14 cellular contexts compared by ENCODE assay signal in genomic region chr14:77051101-77051500, GRCh38. TPM values are rescaled to one million over a fixed set of nuclear protein-coding genes. Genes with fewer than 3 reads are reported as not detected.
DNase-seq lines count a peak whose midpoint lies in the region; ATAC-seq and TF ChIP-seq lines count a peak whose summit lies in the region.
"Had no signal": no experiment of that assay in that cellular context is flagged by ENCODE, and none has a peak within 500 bp of the region (broad histone marks: within the 10 kb centered on the region; RNA-seq: fewer than 3 reads in every experiment).

No MANE protein-coding gene starts in this region.

- ATAC-seq in heart left ventricle: peak; percentile 82 to 91 (median 86)
- no peak for ATAC-seq in HG03432 (IDR thresholded peaks at IDR 0.05; ENCODE audit: unreplicated experiment)
- ATAC-seq in HG02973 (IDR thresholded peaks at IDR 0.05; ENCODE audit: unreplicated experiment): no peak
- ATAC-seq in GM19395 (IDR thresholded peaks at IDR 0.05; ENCODE audit: unreplicated experiment): no peak
- ATAC-seq: natural killer cell had no signal

- H3K27ac ChIP-seq in ascending aorta: peak overlapping the region; percentile 72 to 79
- peak overlapping the region; percentile 27 to 90 (median 79) for H3K27ac ChIP-seq in heart left ventricle
- H3K27ac ChIP-seq in tibial artery: peak overlapping the region; percentile 80 to 85
- H3K27ac ChIP-seq: SJSA1 had no signal

- 15 to 26% (median 19%) methylated on average over 5 to 11 of the region's 11 CpGs for WGBS in heart left ventricle, 4 donors

- no peak for TF ChIP-seq POLR2A in heart left ventricle (IDR thresholded peaks at IDR 0.05)

- H3K9me3 Mint-ChIP-seq in nephron progenitor cell: peaks cover 8% of the 10 kb centered on the region
- H3K9me3 Mint-ChIP-seq: activated CD4-positive, alpha-beta T cell treated with anti-CD3 and anti-CD28 coated beads, Interleukin-2, amount 10 ng/mL, durations not matched to agents 24 days and 14 days; natural killer cell had no signal

- no peaks in the 10 kb centered on the region for H3K36me3 Mint-ChIP-seq in nephron progenitor cell (ENCODE audit: low read depth)
- H3K36me3 Mint-ChIP-seq: natural killer cell had no signal

- peaks cover 13% of the 10 kb centered on the region for H3K27me3 Mint-ChIP-seq in nephron progenitor cell (ENCODE audit: low read depth, poor library complexity)
- H3K27me3 Mint-ChIP-seq: activated CD4-positive, alpha-beta T cell treated with anti-CD3 and anti-CD28 coated beads, Interleukin-2, amount 10 ng/mL, durations not matched to agents 24 days and 14 days had no signal

- H3K36me3 ChIP-seq in ascending aorta: no peaks in the 10 kb centered on the region
- H3K36me3 ChIP-seq in heart left ventricle: no peaks in the 10 kb centered on the region
- no peaks in the 10 kb centered on the region for H3K36me3 ChIP-seq in tibial artery
- H3K36me3 ChIP-seq: SJSA1 had no signal

- no peak overlapping the region for H3K4me3 Mint-ChIP-seq in nephron progenitor cell
- H3K4me3 Mint-ChIP-seq: activated CD4-positive, alpha-beta T cell treated with anti-CD3 and anti-CD28 coated beads, Interleukin-2, amount 10 ng/mL, durations not matched to agents 24 days and 14 days; HFFc6; natural killer cell had no signal

- DNase-seq in ascending aorta (ENCODE audit: low spot score in 2 of 2) (peak; percentile 52 to 90), heart left ventricle (peak; percentile 66 to 89 (median 85)), nephron progenitor cell (no peak), tibial artery (peak; percentile 87 to 95), DMS79 (lab: John Stamatoyannopoulos, UW) (no peak)
- DNase-seq: activated CD4-positive, alpha-beta T cell treated with anti-CD3 and anti-CD28 coated beads, Interleukin-2, amount 10 ng/mL, durations not matched to agents 24 days and 14 days; activated gamma-delta T cell; HFFc6; natural killer cell; NCI-H510A had no signal

- H3K4me1 ChIP-seq in ascending aorta (peaks cover 0 to 17% of the 10 kb centered on the region in 2 donors), heart left ventricle (peaks cover 2 to 66% (median 28%) of the 10 kb centered on the region in 12 donors), tibial artery (peaks cover 0 to 37% (median 22%) of the 10 kb centered on the region in 4 donors)

- TF ChIP-seq CTCF in ascending aorta (IDR thresholded peaks at IDR 0.05): no peak
- no peak for TF ChIP-seq CTCF in heart left ventricle (IDR thresholded peaks at IDR 0.05)
- no peak for TF ChIP-seq CTCF in nephron progenitor cell (IDR thresholded peaks at IDR 0.05)
- TF ChIP-seq CTCF in tibial artery (IDR thresholded peaks at IDR 0.05): no peak

- intact Hi-C loops in ascending aorta (cut with DNase I) (loop anchor here (5.0 kb wide), 2 partner anchors 44 to 174 kb away; no protein-coding TSS in a partner anchor), heart left ventricle (cut with DNase I) (loop anchor here in 3 of 10 donors (5.0 to 10.0 kb wide), 2 partner anchors 94 to 106 kb away; no protein-coding TSS in a partner anchor), tibial artery (cut with DNase I; ENCODE audit: low total_unique reads) (loop anchor here (5.0 kb wide), 1 partner anchor 134 kb away; no protein-coding TSS in a partner anchor)

- H3K4me3 ChIP-seq in ascending aorta (no peak overlapping the region), heart left ventricle (no peak overlapping the region), tibial artery (peak overlapping the region in 1 of 2 donors; percentile 25)
- H3K4me3 ChIP-seq: SJSA1 had no signal

- H3K4me1 Mint-ChIP-seq in nephron progenitor cell: peaks cover 29% of the 10 kb centered on the region

- H3K9me3 ChIP-seq in ascending aorta: peaks cover 0 to 10% of the 10 kb centered on the region in 2 donors
- H3K9me3 ChIP-seq in heart left ventricle: peaks cover 0 to 7% (median 3%) of the 10 kb centered on the region in 12 donors
- H3K9me3 ChIP-seq in tibial artery: peaks cover 0 to 6% (median 3%) of the 10 kb centered on the region in 3 donors
- H3K9me3 ChIP-seq: SJSA1 had no signal

- no peaks in the 10 kb centered on the region for H3K27me3 ChIP-seq in ascending aorta
- no peaks in the 10 kb centered on the region for H3K27me3 ChIP-seq in heart left ventricle
- no peaks in the 10 kb centered on the region for H3K27me3 ChIP-seq in tibial artery
- H3K27me3 ChIP-seq: SJSA1 had no signal

- H3K27ac Mint-ChIP-seq in nephron progenitor cell: peak overlapping the region; percentile 81
- H3K27ac Mint-ChIP-seq: HFFc6, natural killer cell had no signal

RNA-seq across cellular contexts. Expression of gene IRF2BPL, which starts 22.6 kb away (rescaled TPM):
- total RNA-seq in ascending aorta (68.1 TPM), heart left ventricle (10 to 100 TPM; 31.7 to 59.2 (median 36.7) TPM)
- 10 to 100 TPM in 1 of 2 donors, 1 to 10 TPM in 1; 7.5 to 24.4 TPM for polyA plus RNA-seq in heart left ventricle

RNA-seq across cellular contexts. Expression of gene CIPC, which starts 47.0 kb away (rescaled TPM):
- 5.0 TPM for total RNA-seq in ascending aorta
- 10 to 100 TPM; 44.5 to 85.9 (median 66.7) TPM for total RNA-seq in heart left ventricle
- polyA plus RNA-seq in heart left ventricle: 10 to 100 TPM; 10.9 to 27.0 TPM

Comparison
In these comparisons a context has a peak if more than half of its experiments do, and no peak if none do; other contexts are left out.
1. DNase-seq: peak in ascending aorta (2 of 2), heart left ventricle (5 of 5) and tibial artery (2 of 2); none in nephron progenitor cell (single experiment) and DMS79 (single experiment).
2. ATAC-seq: peak in heart left ventricle (4 of 4); none in HG03432 (single experiment), HG02973 (single experiment) and GM19395 (single experiment).
3. Peak in every context shown above with its lines, with median percentiles within 50 percentile points of each other: H3K27ac ChIP-seq.